ENCODE assay signal across 16 cellular contexts in the genomic region with DNA sequence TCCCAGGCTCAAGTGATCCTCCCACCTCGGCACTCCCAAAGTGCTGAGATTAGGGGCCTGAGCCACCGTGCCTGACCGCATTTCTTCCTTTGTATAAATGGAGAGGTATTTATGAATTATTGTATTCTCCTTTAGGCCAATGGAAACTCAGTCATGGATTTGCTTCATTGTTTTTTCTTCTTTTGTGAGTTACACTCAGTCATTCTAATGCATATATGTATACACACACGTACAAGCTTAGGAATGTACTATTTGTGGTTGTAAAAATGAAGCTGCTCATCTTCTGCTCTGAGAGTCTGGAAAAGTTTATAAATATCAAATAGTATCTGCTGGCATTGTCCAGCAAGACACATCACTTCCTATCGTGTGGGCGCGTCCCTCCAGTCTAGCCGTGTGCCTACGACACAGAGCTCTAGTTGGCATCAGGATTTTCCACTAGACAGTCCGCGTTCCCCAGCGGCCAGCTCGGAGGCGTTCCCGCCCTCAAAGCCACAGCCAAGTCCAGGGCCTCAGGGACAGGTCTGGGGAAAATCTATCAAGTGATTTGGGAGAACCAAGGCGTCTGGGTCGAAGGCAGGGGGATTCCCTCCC.
DNase-seq lines count a peak whose midpoint lies in the region; ATAC-seq, FAIRE-seq and TF ChIP-seq lines count a peak whose summit lies in the region.
"Had no signal": no experiment of that assay in that cellular context is flagged by ENCODE, and none has a peak within 500 bp of the region (broad histone marks: within the 10 kb centered on the region; RNA-seq: fewer than 3 reads in every experiment).

No MANE protein-coding gene starts in this region.

- H3K23ac ChIP-seq in IMR-90 (ENCODE audit: low read depth, low read length) (peak overlapping the region; percentile 77; the same call in 1 of the 2 replicates), mesenchymal stem cell (ENCODE audit: low read length in 2 of 2) (no peak overlapping the region), mesendoderm (ENCODE audit: low read length) (no peak overlapping the region)

- dilution Hi-C loops in IMR-90 (cut with HindIII; ENCODE audit: low sequenced_read_pairs, unreplicated experiment): no loop called here

- TF ChIP-seq CTCF in AG09319 (IDR thresholded peaks at IDR 0.05; ENCODE audit: low read depth, low read length) (no peak), IMR-90 (conservative IDR thresholded peaks at IDR 0.05; ENCODE audit: low read depth, low read length) (no peak), bronchial epithelial cell (IDR thresholded peaks at IDR 0.05; ENCODE audit: insufficient read depth, low read length, severe bottlenecking) (no peak)

- H2BK12ac ChIP-seq in mesenchymal stem cell (ENCODE audit: low read length in 2 of 2): peak overlapping the region; percentile 3 to 80

- H3K4ac ChIP-seq in IMR-90 (ENCODE audit: low read depth, low read length) (peak overlapping the region; percentile 97), mesenchymal stem cell (ENCODE audit: low read depth in 1 of 2, low read length in 2 of 2) (peak overlapping the region in 1 of 2 experiments; percentile 74), mesendoderm (ENCODE audit: low read depth, low read length) (no peak overlapping the region)

- POLR2A ChIA-PET in IMR-90 (lab: Charles Lee; ENCODE audit: unreplicated experiment): no interaction called here

- intact Hi-C loops in IMR-90 (cut with micrococcal nuclease): loop anchor here (1.0 kb wide), 1 partner anchor 39 kb away; no protein-coding TSS in a partner anchor

- H3K79me2 ChIP-seq in mesendoderm (ENCODE audit: control insufficient read depth, insufficient read depth, low read length): no peaks in the 10 kb centered on the region

- peak overlapping the region; percentile 88 for H2BK20ac ChIP-seq in IMR-90 (ENCODE audit: low read depth, low read length)

- H3K9ac ChIP-seq in IMR-90 (ENCODE audit: low read depth, low read length): peak overlapping the region; percentile 1
- peak overlapping the region; percentile 5 for H3K9ac ChIP-seq in mesenchymal stem cell (ENCODE audit: low read length)
- no peak overlapping the region for H3K9ac ChIP-seq in mesendoderm (ENCODE audit: low read length)

- TF ChIP-seq POLR2A in IMR-90 (IDR thresholded peaks at IDR 0.05; ENCODE audit: low read depth, low read length): no peak

- H3K9me1 ChIP-seq in IMR-90 (ENCODE audit: insufficient read depth, low read length): peaks cover 3% of the 10 kb centered on the region; the same call in 1 of the 2 replicates

- peaks cover 9% of the 10 kb centered on the region for H3K9me3 ChIP-seq in IMR-90 (ENCODE audit: control insufficient read depth, insufficient read depth, low read length)
- peaks cover 20% of the 10 kb centered on the region for H3K9me3 ChIP-seq in mesenchymal stem cell (ENCODE audit: control insufficient read depth, low read length)

- no peaks in the 10 kb centered on the region for H3K36me3 ChIP-seq in IMR-90 (ENCODE audit: control insufficient read depth, insufficient read depth, low read length)
- no peaks in the 10 kb centered on the region for H3K36me3 ChIP-seq in bronchial epithelial cell (ENCODE audit: control insufficient read depth, insufficient read depth, low read length)
- no peaks in the 10 kb centered on the region for H3K36me3 ChIP-seq in mesenchymal stem cell (ENCODE audit: control insufficient read depth in 1 of 2, insufficient read depth in 2 of 2, low read depth in 1 of 2, low read length in 2 of 2)
- no peaks in the 10 kb centered on the region for H3K36me3 ChIP-seq in mesendoderm (ENCODE audit: control insufficient read depth, insufficient read depth, low read length)

- peak overlapping the region; percentile 85 for H3K56ac ChIP-seq in IMR-90 (ENCODE audit: extremely low read depth, insufficient read depth, low read length)
- no peak overlapping the region for H3K56ac ChIP-seq in mesendoderm (ENCODE audit: low read length)

- H2AK5ac ChIP-seq in IMR-90 (ENCODE audit: low read depth, low read length): peak overlapping the region; percentile 96
- no peak overlapping the region for H2AK5ac ChIP-seq in mesenchymal stem cell (ENCODE audit: low read length, severe bottlenecking)
- H2AK5ac ChIP-seq in mesendoderm (ENCODE audit: low read length): no peak overlapping the region

- H2BK120ac ChIP-seq in IMR-90 (ENCODE audit: low read depth, low read length) (peak overlapping the region; percentile 97), mesenchymal stem cell (ENCODE audit: low read depth, low read length) (no peak overlapping the region), mesendoderm (ENCODE audit: low read depth, low read length) (no peak overlapping the region)

- peak overlapping the region; percentile 83 for H4K5ac ChIP-seq in IMR-90 (ENCODE audit: low read depth, low read length)
- H4K5ac ChIP-seq in mesendoderm (ENCODE audit: low read length): no peak overlapping the region

- H3K4me3 ChIP-seq in IMR-90 (ENCODE audit: insufficient read depth, low read depth, low read length) (no peak overlapping the region), bronchial epithelial cell (ENCODE audit: low read depth, low read length) (no peak overlapping the region), mesenchymal stem cell (ENCODE audit: insufficient read depth in 1 of 2, low read depth in 1 of 2, low read length in 2 of 2) (no peak overlapping the region), mesendoderm (ENCODE audit: low read length) (no peak overlapping the region)

- H3K14ac ChIP-seq in IMR-90 (replicated peaks; ENCODE audit: low read depth, low read length) (peak overlapping the region; percentile 90), mesenchymal stem cell (ENCODE audit: low read length in 2 of 2) (no peak overlapping the region)

- H3K4me2 ChIP-seq in IMR-90 (ENCODE audit: low read depth, low read length): peak overlapping the region; percentile 18; the same call in 1 of the 2 replicates
- no peak overlapping the region for H3K4me2 ChIP-seq in mesenchymal stem cell (ENCODE audit: low read length, poor library complexity, severe bottlenecking)
- no peak overlapping the region for H3K4me2 ChIP-seq in mesendoderm (ENCODE audit: low read length)

- no TSS peak for BruUV-seq in IMR-90 (replicated peaks; lab: Mats Ljungman, UMichigan)

- H4K8ac ChIP-seq in IMR-90 (ENCODE audit: low read depth in 2 of 2, low read length in 2 of 2): peak overlapping the region; percentile 73 to 93
- peak overlapping the region; percentile 8 for H4K8ac ChIP-seq in mesenchymal stem cell (ENCODE audit: low read length)
- no peak overlapping the region for H4K8ac ChIP-seq in mesendoderm (ENCODE audit: low read depth, low read length)

- H2AK9ac ChIP-seq in IMR-90 (replicated peaks; ENCODE audit: low read depth, low read length, poor library complexity): peak overlapping the region; percentile 88

- FAIRE-seq in bronchial epithelial cell (lab: Jason Lieb, UNC): no peak
- FAIRE-seq: GM12891 had no signal

- H2BK15ac ChIP-seq in IMR-90 (ENCODE audit: low read depth, low read length): peak overlapping the region; percentile 80; the same call in 2 of the 3 replicates
- H2BK15ac ChIP-seq in mesenchymal stem cell (ENCODE audit: low read depth, poor library complexity, severe bottlenecking): no peak overlapping the region
- H2BK15ac ChIP-seq in mesendoderm (replicated peaks; ENCODE audit: low read depth): no peak overlapping the region

- H3K79me1 ChIP-seq in IMR-90 (ENCODE audit: low read depth in 1 of 2, low read length in 2 of 2): 0 out of 4 replicates have a peak, but pooled peaks cover 0 to 3% of the 10 kb centered on the region in 2 experiments
- no peaks in the 10 kb centered on the region for H3K79me1 ChIP-seq in mesenchymal stem cell (replicated peaks; ENCODE audit: low read length, poor library complexity, severe bottlenecking)
- H3K79me1 ChIP-seq in mesendoderm (ENCODE audit: low read length): no peaks in the 10 kb centered on the region

- H2BK5ac ChIP-seq in IMR-90 (ENCODE audit: low read depth, low read length, poor library complexity, severe bottlenecking): peak overlapping the region; percentile 95
- H2BK5ac ChIP-seq in mesenchymal stem cell (ENCODE audit: low read depth, low read length, poor library complexity, severe bottlenecking): no peak overlapping the region
- no peak overlapping the region for H2BK5ac ChIP-seq in mesendoderm (ENCODE audit: low read length)

- CTCF ChIA-PET in IMR-90 (lab: Yijun Ruan, JAX): interaction anchor here (2.5 kb wide), 1 partner anchor 340 kb away, joined by 14 read pairs; no protein-coding TSS in a partner anchor

- H4K91ac ChIP-seq in IMR-90 (ENCODE audit: insufficient read depth, low read depth, low read length): peak overlapping the region; percentile 90
- peak overlapping the region; percentile 34 for H4K91ac ChIP-seq in mesenchymal stem cell (ENCODE audit: low read length)

- H3K27ac ChIP-seq in IMR-90 (ENCODE audit: insufficient read depth, low read length) (peak overlapping the region; percentile 84), mesenchymal stem cell (ENCODE audit: low read length, poor library complexity, severe bottlenecking) (no peak overlapping the region), mesendoderm (ENCODE audit: low read depth, low read length) (no peak overlapping the region)

- no peaks in the 10 kb centered on the region for H4K20me1 ChIP-seq in IMR-90 (ENCODE audit: insufficient read depth, low read length)

- peak overlapping the region; percentile 80 for H2AFZ ChIP-seq in IMR-90 (replicated peaks; ENCODE audit: low read length, poor library complexity)
- no peak overlapping the region for H2AFZ ChIP-seq in mesenchymal stem cell (ENCODE audit: low read depth, low read length)

- peaks cover 14% of the 10 kb centered on the region for H3K4me1 ChIP-seq in IMR-90 (ENCODE audit: control insufficient read depth, insufficient read depth, low read length)
- H3K4me1 ChIP-seq in mesenchymal stem cell (ENCODE audit: control insufficient read depth, insufficient read depth, low read depth, low read length): peaks cover 5% of the 10 kb centered on the region
- no peaks in the 10 kb centered on the region for H3K4me1 ChIP-seq in mesendoderm (ENCODE audit: control insufficient read depth, low read depth, low read length)

- H3K18ac ChIP-seq in IMR-90 (ENCODE audit: low read depth, low read length) (peak overlapping the region; percentile 79), mesenchymal stem cell (ENCODE audit: low read depth in 1 of 2, low read length in 2 of 2) (peak overlapping the region; percentile 11 to 75), mesendoderm (ENCODE audit: low read length) (no peak overlapping the region)

- in situ Hi-C loops in IMR-90 (cut with MboI; ENCODE audit: low sequenced_read_pairs): loop anchor here (10.0 kb wide), 1 partner anchor 533 kb away; the partner anchor contains the start of gene BCAS4

- H3K27me3 ChIP-seq in IMR-90 (ENCODE audit: control insufficient read depth, insufficient read depth, low read length) (no peaks in the 10 kb centered on the region), bronchial epithelial cell (ENCODE audit: control insufficient read depth, insufficient read depth, low read length) (peaks cover 1% of the 10 kb centered on the region), mesenchymal stem cell (ENCODE audit: control insufficient read depth in 1 of 2, insufficient read depth in 1 of 2, low read length in 2 of 2) (no peaks in the 10 kb centered on the region), mesendoderm (ENCODE audit: insufficient read depth, low read length, poor library complexity) (no peaks in the 10 kb centered on the region)

- no CpG with 5 or more reads among the region's 17 CpGs for whole genome bisulfite sequencing in IMR-90 (ENCODE audit: extremely low coverage in 2 of 2, insufficient read length in 1 of 2), 2 experiments
- 56% methylated on average over 13 of the region's 17 CpGs for WGBS in mesenchymal stem cell
- no CpG with 5 or more reads among the region's 17 CpGs for WGBS in mesendoderm (ENCODE audit: extremely low coverage, insufficient coverage, low lambda C conversion rate)

- TF ChIP-seq RAD21 in IMR-90 (IDR thresholded peaks at IDR 0.05; ENCODE audit: low read length): 0 out of 2 replicates have a peak, but pooled peaks have one; percentile 14

- DNase-seq in AG09319 (ENCODE audit: extremely low read depth, low read depth): peak; percentile 28
- peak; percentile 97 for DNase-seq in IMR-90
- peak; percentile 44 for DNase-seq in bronchial epithelial cell (ENCODE audit: low read depth)
- DNase-seq in mesenchymal stem cell: peak; percentile 96
- no peak for DNase-seq in activated T-cell treated with anti-CD3 and anti-CD28 coated beads, Interleukin-2, amount 50 U/mL, for 1 hour
- DNase-seq in mesendoderm: no peak
- DNase-seq: activated CD4-positive, alpha-beta T cell treated with anti-CD3 and anti-CD28 coated beads for 1 hour; DMS153; hypothalamus; NCI-H1092 treated with DMSO at 0.1 percent for 48 hours; NCI-H226; occipital lobe; stimulated activated CD4-positive, alpha-beta T cell treated with anti-CD3 and anti-CD28 coated beads, Interleukin-15, amount 100 ng/mL, for 24 hours had no signal

- ATAC-seq in IMR-90 (ENCODE audit: low read depth): peak; percentile 91
- no peak for ATAC-seq in HG03342 (IDR thresholded peaks at IDR 0.05; ENCODE audit: unreplicated experiment)
- no peak for ATAC-seq in HG02981 (IDR thresholded peaks at IDR 0.05; ENCODE audit: unreplicated experiment)

Comparison
In these comparisons a context has a peak if more than half of its experiments do, and no peak if none do; other contexts are left out.
1. DNase-seq: peak in AG09319 (single experiment), IMR-90 (single experiment), bronchial epithelial cell (single experiment) and mesenchymal stem cell (single experiment); none in activated T-cell treated with anti-CD3 and anti-CD28 coated beads, Interleukin-2, amount 50 U/mL, for 1 hour (single experiment) and mesendoderm (single experiment).